ENCODE assay signal across 8 cellular contexts in the genomic region with DNA sequence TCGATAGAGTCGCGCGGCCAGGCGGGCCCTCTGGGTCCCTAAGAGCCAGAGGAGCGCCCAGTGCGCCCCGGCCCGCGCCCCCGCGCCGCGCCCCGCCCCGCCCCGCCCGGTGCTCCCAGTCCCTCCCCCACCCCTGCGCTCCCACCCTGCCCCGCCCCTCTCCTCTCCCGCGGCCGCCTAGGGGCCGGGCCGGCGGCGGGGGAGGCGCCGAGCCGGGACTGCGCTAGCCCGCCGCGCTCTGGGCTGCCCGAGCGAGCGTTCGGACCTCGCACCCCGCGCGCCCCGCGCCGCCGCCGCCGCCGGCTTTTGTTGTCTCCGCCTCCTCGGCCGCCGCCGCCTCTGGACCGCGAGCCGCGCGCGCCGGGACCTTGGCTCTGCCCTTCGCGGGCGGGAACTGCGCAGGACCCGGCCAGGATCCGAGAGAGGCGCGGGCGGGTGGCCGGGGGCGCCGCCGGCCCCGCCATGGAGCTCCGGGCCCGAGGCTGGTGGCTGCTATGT. TPM values are rescaled to one million over a fixed set of nuclear protein-coding genes. Genes with fewer than 3 reads are reported as not detected.
DNase-seq lines count a peak whose midpoint lies in the region; ATAC-seq, FAIRE-seq and TF ChIP-seq lines count a peak whose summit lies in the region.

A gene with protein sequence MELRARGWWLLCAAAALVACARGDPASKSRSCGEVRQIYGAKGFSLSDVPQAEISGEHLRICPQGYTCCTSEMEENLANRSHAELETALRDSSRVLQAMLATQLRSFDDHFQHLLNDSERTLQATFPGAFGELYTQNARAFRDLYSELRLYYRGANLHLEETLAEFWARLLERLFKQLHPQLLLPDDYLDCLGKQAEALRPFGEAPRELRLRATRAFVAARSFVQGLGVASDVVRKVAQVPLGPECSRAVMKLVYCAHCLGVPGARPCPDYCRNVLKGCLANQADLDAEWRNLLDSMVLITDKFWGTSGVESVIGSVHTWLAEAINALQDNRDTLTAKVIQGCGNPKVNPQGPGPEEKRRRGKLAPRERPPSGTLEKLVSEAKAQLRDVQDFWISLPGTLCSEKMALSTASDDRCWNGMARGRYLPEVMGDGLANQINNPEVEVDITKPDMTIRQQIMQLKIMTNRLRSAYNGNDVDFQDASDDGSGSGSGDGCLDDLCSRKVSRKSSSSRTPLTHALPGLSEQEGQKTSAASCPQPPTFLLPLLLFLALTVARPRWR (plus strand): TSS at position 207 of the 498 bp plus-strand sequence. CDS start 256 bp downstream, at position 463.

- peak; percentile 47 for ATAC-seq in HG02798 (IDR thresholded peaks at IDR 0.05; ENCODE audit: poor library complexity, unreplicated experiment)

- H3K4me1 Mint-ChIP-seq in neural crest cell, result peaks cover 14% of the 10 kb centered on the region

- no peaks in the 10 kb centered on the region for H3K9me3 ChIP-seq in vagina

- H3K4me1 ChIP-seq in vagina, result peaks cover 66% of the 10 kb centered on the region

- no peaks in the 10 kb centered on the region for H3K27me3 ChIP-seq in vagina

- peak within 1 kb of the TSS; percentile 19 for H3K27ac Mint-ChIP-seq in neural crest cell (ENCODE audit: unreplicated experiment)

- FAIRE-seq in frontal cortex (lab: Jason Lieb, UNC), result no peak

- TF ChIP-seq CTCF in neural crest cell (conservative IDR thresholded peaks at IDR 0.05) (no peak), vagina (IDR thresholded peaks at IDR 0.05) (no peak)

- no peaks in the 10 kb centered on the region for H3K36me3 Mint-ChIP-seq in neural crest cell (ENCODE audit: low read depth)

- H3K4me3 Mint-ChIP-seq in neural crest cell, result peak within 1 kb of the TSS; percentile 93

- peak in 1 of 2 donors; percentile 69 for TF ChIP-seq POLR2A in vagina (IDR thresholded peaks at IDR 0.05)

- peaks cover 3% of the 10 kb centered on the region for H3K27me3 Mint-ChIP-seq in neural crest cell (ENCODE audit: low read depth)

- DNase-seq in activated T-cell treated with anti-CD3 and anti-CD28 coated beads for 1 hour (ENCODE audit: low read depth), result peak; percentile 39
- no peak for DNase-seq in activated T-cell treated with anti-CD3 and anti-CD28 coated beads, Interleukin-2, amount 50 U/mL, for 48 hours
- peak; percentile 82 for DNase-seq in NCI-H748 (lab: John Stamatoyannopoulos, UW; ENCODE audit: unreplicated experiment)
- peak; percentile 42 for DNase-seq in activated naive CD4-positive, alpha-beta T cell treated with anti-CD3 and anti-CD28 coated beads, Interleukin-2, amount 50 U/mL, for 16 hours
- DNase-seq in frontal cortex (ENCODE audit: low spot score in 2 of 2), result peak; percentile 90 to 96
- peak; percentile 55 for DNase-seq in neural crest cell (ENCODE audit: low read depth, low spot score)
- no peak for DNase-seq in vagina (ENCODE audit: extremely low spot score in 2 of 2)

- no peaks in the 10 kb centered on the region for H3K9me3 Mint-ChIP-seq in neural crest cell

- H3K4me3 ChIP-seq in vagina, result peak within 1 kb of the TSS; percentile 66 to 78

- H3K36me3 ChIP-seq in vagina, result no peaks in the 10 kb centered on the region

- intact Hi-C loops in vagina (cut with DNase I), result loop anchor here (2.0 kb wide), 1 partner anchor 203 kb away; no protein-coding TSS in a partner anchor

- H3K27ac ChIP-seq in vagina, result peak within 1 kb of the TSS; percentile 90

RNA-seq across cellular contexts. Expression of the gene that starts here (rescaled TPM):
- 38.7 TPM for total RNA-seq in frontal cortex
- 88.6 and 89.9 TPM in 2 replicates for total RNA-seq in neural crest cell
- total RNA-seq in vagina, result 73.2 TPM

Comparison
In these comparisons a context has a peak if more than half of its experiments do, and no peak if none do; other contexts are left out.
1. DNase-seq: peak in activated T-cell treated with anti-CD3 and anti-CD28 coated beads for 1 hour (single experiment), NCI-H748 (single experiment), activated naive CD4-positive, alpha-beta T cell treated with anti-CD3 and anti-CD28 coated beads, Interleukin-2, amount 50 U/mL, for 16 hours (single experiment), frontal cortex (2 of 2) and neural crest cell (single experiment); none in activated T-cell treated with anti-CD3 and anti-CD28 coated beads, Interleukin-2, amount 50 U/mL, for 48 hours (0 of 2) and vagina (0 of 2).